Comparison of ENCODE assay signal across 1 cellular context in the genomic region with DNA sequence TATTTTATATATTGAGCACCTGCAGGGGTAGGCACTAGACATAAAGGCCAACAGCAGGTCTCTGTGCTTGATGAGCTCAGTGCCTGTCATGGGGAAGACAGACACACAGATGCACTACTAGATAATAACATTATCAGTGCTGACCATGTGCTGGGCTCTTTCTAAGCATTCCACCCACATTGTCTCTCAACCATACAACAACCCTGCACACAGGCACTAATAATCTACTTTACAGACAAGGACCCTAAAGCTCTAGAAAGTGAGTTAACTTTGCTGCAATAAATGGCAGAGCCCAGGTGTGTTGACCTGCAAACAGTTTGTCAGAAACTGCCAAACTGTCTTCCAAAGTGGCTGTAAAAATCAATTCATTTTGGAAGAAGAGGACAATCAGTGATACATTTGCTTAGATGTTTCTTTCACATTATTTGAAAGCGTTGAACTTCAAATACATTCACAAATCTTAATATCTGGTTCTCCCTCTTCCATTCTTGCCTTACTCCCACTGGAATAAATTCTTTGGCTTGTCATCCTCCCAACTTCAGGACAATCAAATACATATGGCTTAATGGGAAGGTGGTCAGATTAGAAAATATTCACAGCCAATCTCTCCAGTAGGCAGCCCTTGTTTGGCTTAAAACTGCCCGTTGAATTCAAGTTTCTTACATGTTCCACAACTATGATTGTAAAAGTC.
TF ChIP-seq lines count a peak whose summit lies in the region.

No MANE protein-coding gene starts in this region.

TF ChIP-seq in K562, 482 proteins besides CTCF, POLR2A, EP300 and RAD21 (continues in another document):
- TF ChIP-seq PPARD (CRISPR knock-in tag; IDR thresholded peaks at IDR 0.05) (no peak), ZNF347 (CRISPR knock-in tag; IDR thresholded peaks at IDR 0.05; ENCODE audit: low read depth) (no peak), ZZZ3 (IDR thresholded peaks at IDR 0.05) (no peak), CTBP1 (IDR thresholded peaks at IDR 0.05; ENCODE audit: borderline replicate concordance) (peak; percentile 84), PTRF (tag; IDR thresholded peaks at IDR 0.05) (no peak), ETV6 (IDR thresholded peaks at IDR 0.05; ENCODE audit: borderline replicate concordance in 1 of 2, low read depth in 2 of 2, low read length in 1 of 2) (peak in 1 of 2 experiments; percentile 78; a peak in 2 of 4 replicates), ETV6 (CRISPR knock-in tag; IDR thresholded peaks at IDR 0.05; ENCODE audit: borderline replicate concordance) (no peak), ZFP1 (CRISPR knock-in tag; IDR thresholded peaks at IDR 0.05) (no peak), STAT5A (IDR thresholded peaks at IDR 0.05; ENCODE audit: borderline replicate concordance, low read length) (peak; percentile 98), ZNF644 (tag; IDR thresholded peaks at IDR 0.05; ENCODE audit: low read depth) (peak; percentile 64; the same call in 1 of the 2 replicates), DMBX1 (CRISPR knock-in tag; IDR thresholded peaks at IDR 0.05; ENCODE audit: borderline replicate concordance) (peak; percentile 86), RBM15 (IDR thresholded peaks at IDR 0.05; ENCODE audit: insufficient read depth, low read length) (no peak), NCOA1 (IDR thresholded peaks at IDR 0.05; ENCODE audit: low read depth) (peak; percentile 81), CBFA2T2 (conservative IDR thresholded peaks at IDR 0.05) (peak; percentile 98), ZKSCAN1 (IDR thresholded peaks at IDR 0.05; ENCODE audit: low read depth, low read length) (peak; percentile 38; the same call in 1 of the 2 replicates), TARDBP (IDR thresholded peaks at IDR 0.05) (peak; percentile 88; the same call in 1 of the 2 replicates), CHD2 (IDR thresholded peaks at IDR 0.05; ENCODE audit: low read depth, low read length) (no peak), RNF2 (IDR thresholded peaks at IDR 0.05) (peak; percentile 95), PYGO2 (tag; IDR thresholded peaks at IDR 0.05) (peak; percentile 84), SMARCA5 (IDR thresholded peaks at IDR 0.05) (no peak), MYC (IDR thresholded peaks at IDR 0.05; ENCODE audit: low read depth, low read length) (peak; percentile 95), MYC (CRISPR knock-in tag; IDR thresholded peaks at IDR 0.05; ENCODE audit: borderline replicate concordance, low read depth) (no peak), ETV1 (tag; conservative IDR thresholded peaks at IDR 0.05; ENCODE audit: low read depth) (peak; percentile 21; the same call in 1 of the 2 replicates), ZNF444 (CRISPR knock-in tag; IDR thresholded peaks at IDR 0.05) (no peak), ELF1 (tag; IDR thresholded peaks at IDR 0.05) (0 out of 2 replicates have a peak, but pooled peaks have one; percentile 3), DNMT1 (IDR thresholded peaks at IDR 0.05) (0 out of 2 replicates have a peak, but pooled peaks have one; percentile 76), ARNT (IDR thresholded peaks at IDR 0.05) (peak; percentile 63 to 89; a peak in 3 of 4 replicates), ESRRA (IDR thresholded peaks at IDR 0.05; ENCODE audit: borderline replicate concordance, low read depth) (peak; percentile 70; the same call in 1 of the 2 replicates), SMAD1 (IDR thresholded peaks at IDR 0.05; ENCODE audit: low read depth, low read length, partially characterized antibody) (peak; percentile 87), JUNB (CRISPR knock-in tag; conservative IDR thresholded peaks at IDR 0.05) (no peak), TRIM24 (IDR thresholded peaks at IDR 0.05) (peak; percentile 93 to 96), MXI1 (IDR thresholded peaks at IDR 0.05; ENCODE audit: low read depth, low read length) (peak; percentile 76; the same call in 1 of the 2 replicates), ZNF133 (CRISPR knock-in tag; IDR thresholded peaks at IDR 0.05) (no peak), ESRRB (CRISPR knock-in tag; IDR thresholded peaks at IDR 0.05; ENCODE audit: borderline replicate concordance) (no peak), ELF2 (CRISPR knock-in tag; IDR thresholded peaks at IDR 0.05) (no peak), DPF2 (IDR thresholded peaks at IDR 0.05) (peak; percentile 100), RFX1 (IDR thresholded peaks at IDR 0.05) (no peak), GTF2F1 (IDR thresholded peaks at IDR 0.05; ENCODE audit: low read depth, low read length) (no peak), YBX1 (IDR thresholded peaks at IDR 0.05) (no peak), IRF2 (CRISPR knock-in tag; IDR thresholded peaks at IDR 0.05) (no peak), ZKSCAN8 (CRISPR knock-in tag; IDR thresholded peaks at IDR 0.05) (peak; percentile 55; the same call in 1 of the 2 replicates), CBFA2T3 (IDR thresholded peaks at IDR 0.05) (peak; percentile 99), BACH1 (tag; IDR thresholded peaks at IDR 0.05) (peak; percentile 66; the same call in 1 of the 2 replicates), PHTF2 (CRISPR knock-in tag; IDR thresholded peaks at IDR 0.05) (no peak), FOXP1 (CRISPR knock-in tag; IDR thresholded peaks at IDR 0.05) (peak; percentile 55; the same call in 1 of the 2 replicates), POLR2G (IDR thresholded peaks at IDR 0.05; ENCODE audit: low read depth, low read length) (no peak), NFATC3 (IDR thresholded peaks at IDR 0.05) (0 out of 2 replicates have a peak, but pooled peaks have one; percentile 69), XRCC5 (IDR thresholded peaks at IDR 0.05; ENCODE audit: low read depth, low read length) (no peak), CC2D1A (IDR thresholded peaks at IDR 0.05) (peak; percentile 96; the same call in 1 of the 2 replicates), HMG20A (CRISPR knock-in tag; conservative IDR thresholded peaks at IDR 0.05) (no peak), ZFP36 (IDR thresholded peaks at IDR 0.05; ENCODE audit: low read depth, low read length, partially characterized antibody) (peak; percentile 70), TGIF2 (CRISPR knock-in tag; IDR thresholded peaks at IDR 0.05) (no peak)
- TF ChIP-seq, protein P1, sequence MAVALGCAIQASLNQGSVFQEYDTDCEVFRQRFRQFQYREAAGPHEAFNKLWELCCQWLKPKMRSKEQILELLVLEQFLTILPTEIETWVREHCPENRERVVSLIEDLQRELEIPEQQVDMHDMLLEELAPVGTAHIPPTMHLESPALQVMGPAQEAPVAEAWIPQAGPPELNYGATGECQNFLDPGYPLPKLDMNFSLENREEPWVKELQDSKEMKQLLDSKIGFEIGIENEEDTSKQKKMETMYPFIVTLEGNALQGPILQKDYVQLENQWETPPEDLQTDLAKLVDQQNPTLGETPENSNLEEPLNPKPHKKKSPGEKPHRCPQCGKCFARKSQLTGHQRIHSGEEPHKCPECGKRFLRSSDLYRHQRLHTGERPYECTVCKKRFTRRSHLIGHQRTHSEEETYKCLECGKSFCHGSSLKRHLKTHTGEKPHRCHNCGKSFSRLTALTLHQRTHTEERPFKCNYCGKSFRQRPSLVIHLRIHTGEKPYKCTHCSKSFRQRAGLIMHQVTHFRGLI (CRISPR knock-in tag; IDR thresholded peaks at IDR 0.05) = no peak
- TF ChIP-seq, protein P2, sequence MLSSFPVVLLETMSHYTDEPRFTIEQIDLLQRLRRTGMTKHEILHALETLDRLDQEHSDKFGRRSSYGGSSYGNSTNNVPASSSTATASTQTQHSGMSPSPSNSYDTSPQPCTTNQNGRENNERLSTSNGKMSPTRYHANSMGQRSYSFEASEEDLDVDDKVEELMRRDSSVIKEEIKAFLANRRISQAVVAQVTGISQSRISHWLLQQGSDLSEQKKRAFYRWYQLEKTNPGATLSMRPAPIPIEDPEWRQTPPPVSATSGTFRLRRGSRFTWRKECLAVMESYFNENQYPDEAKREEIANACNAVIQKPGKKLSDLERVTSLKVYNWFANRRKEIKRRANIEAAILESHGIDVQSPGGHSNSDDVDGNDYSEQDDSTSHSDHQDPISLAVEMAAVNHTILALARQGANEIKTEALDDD (IDR thresholded peaks at IDR 0.05) = no peak; the same call in 1 of the 2 replicates
- TF ChIP-seq, protein P3, sequence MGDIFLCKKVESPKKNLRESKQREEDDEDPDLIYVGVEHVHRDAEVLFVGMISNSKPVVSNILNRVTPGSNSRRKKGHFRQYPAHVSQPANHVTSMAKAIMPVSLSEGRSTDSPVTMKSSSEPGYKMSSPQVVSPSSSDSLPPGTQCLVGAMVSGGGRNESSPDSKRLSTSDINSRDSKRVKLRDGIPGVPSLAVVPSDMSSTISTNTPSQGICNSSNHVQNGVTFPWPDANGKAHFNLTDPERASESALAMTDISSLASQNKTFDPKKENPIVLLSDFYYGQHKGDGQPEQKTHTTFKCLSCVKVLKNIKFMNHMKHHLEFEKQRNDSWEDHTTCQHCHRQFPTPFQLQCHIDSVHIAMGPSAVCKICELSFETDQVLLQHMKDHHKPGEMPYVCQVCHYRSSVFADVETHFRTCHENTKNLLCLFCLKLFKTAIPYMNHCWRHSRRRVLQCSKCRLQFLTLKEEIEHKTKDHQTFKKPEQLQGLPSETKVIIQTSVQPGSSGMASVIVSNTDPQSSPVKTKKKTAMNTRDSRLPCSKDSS (IDR thresholded peaks at IDR 0.05; ENCODE audit: low read depth, partially characterized antibody) = no peak
- TF ChIP-seq, protein P4, sequence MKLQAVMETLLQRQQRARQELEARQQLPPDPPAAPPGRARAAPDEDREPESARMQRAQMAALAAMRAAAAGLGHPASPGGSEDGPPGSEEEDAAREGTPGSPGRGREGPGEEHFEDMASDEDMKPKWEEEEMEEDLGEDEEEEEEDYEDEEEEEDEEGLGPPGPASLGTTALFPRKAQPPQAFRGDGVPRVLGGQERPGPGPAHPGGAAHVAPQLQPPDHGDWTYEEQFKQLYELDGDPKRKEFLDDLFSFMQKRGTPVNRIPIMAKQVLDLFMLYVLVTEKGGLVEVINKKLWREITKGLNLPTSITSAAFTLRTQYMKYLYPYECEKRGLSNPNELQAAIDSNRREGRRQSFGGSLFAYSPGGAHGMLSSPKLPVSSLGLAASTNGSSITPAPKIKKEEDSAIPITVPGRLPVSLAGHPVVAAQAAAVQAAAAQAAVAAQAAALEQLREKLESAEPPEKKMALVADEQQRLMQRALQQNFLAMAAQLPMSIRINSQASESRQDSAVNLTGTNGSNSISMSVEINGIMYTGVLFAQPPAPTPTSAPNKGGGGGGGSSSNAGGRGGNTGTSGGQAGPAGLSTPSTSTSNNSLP (IDR thresholded peaks at IDR 0.05; ENCODE audit: borderline replicate concordance, low read depth, low read length) = no peak; the same call in 1 of the 2 replicates
- TF ChIP-seq, protein P5, sequence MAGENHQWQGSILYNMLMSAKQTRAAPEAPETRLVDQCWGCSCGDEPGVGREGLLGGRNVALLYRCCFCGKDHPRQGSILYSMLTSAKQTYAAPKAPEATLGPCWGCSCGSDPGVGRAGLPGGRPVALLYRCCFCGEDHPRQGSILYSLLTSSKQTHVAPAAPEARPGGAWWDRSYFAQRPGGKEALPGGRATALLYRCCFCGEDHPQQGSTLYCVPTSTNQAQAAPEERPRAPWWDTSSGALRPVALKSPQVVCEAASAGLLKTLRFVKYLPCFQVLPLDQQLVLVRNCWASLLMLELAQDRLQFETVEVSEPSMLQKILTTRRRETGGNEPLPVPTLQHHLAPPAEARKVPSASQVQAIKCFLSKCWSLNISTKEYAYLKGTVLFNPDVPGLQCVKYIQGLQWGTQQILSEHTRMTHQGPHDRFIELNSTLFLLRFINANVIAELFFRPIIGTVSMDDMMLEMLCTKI (IDR thresholded peaks at IDR 0.05; ENCODE audit: partially characterized antibody) = no peak
- TF ChIP-seq, protein P6, sequence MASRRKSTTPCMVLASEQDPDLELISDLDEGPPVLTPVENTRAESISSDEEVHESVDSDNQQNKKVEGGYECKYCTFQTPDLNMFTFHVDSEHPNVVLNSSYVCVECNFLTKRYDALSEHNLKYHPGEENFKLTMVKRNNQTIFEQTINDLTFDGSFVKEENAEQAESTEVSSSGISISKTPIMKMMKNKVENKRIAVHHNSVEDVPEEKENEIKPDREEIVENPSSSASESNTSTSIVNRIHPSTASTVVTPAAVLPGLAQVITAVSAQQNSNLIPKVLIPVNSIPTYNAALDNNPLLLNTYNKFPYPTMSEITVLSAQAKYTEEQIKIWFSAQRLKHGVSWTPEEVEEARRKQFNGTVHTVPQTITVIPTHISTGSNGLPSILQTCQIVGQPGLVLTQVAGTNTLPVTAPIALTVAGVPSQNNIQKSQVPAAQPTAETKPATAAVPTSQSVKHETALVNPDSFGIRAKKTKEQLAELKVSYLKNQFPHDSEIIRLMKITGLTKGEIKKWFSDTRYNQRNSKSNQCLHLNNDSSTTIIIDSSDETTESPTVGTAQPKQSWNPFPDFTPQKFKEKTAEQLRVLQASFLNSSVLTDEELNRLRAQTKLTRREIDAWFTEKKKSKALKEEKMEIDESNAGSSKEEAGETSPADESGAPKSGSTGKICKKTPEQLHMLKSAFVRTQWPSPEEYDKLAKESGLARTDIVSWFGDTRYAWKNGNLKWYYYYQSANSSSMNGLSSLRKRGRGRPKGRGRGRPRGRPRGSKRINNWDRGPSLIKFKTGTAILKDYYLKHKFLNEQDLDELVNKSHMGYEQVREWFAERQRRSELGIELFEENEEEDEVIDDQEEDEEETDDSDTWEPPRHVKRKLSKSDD (conservative IDR thresholded peaks at IDR 0.05; ENCODE audit: low read length) = no peak
- TF ChIP-seq, protein P7, sequence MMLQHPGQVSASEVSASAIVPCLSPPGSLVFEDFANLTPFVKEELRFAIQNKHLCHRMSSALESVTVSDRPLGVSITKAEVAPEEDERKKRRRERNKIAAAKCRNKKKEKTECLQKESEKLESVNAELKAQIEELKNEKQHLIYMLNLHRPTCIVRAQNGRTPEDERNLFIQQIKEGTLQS (IDR thresholded peaks at IDR 0.05) = peak; percentile 95
- TF ChIP-seq, protein P7 (CRISPR knock-in tag; conservative IDR thresholded peaks at IDR 0.05) = peak; percentile 86
- TF ChIP-seq, protein P8, sequence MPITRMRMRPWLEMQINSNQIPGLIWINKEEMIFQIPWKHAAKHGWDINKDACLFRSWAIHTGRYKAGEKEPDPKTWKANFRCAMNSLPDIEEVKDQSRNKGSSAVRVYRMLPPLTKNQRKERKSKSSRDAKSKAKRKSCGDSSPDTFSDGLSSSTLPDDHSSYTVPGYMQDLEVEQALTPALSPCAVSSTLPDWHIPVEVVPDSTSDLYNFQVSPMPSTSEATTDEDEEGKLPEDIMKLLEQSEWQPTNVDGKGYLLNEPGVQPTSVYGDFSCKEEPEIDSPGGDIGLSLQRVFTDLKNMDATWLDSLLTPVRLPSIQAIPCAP (CRISPR knock-in tag; IDR thresholded peaks at IDR 0.05; ENCODE audit: borderline replicate concordance) = 0 out of 2 replicates have a peak, but pooled peaks have one; percentile 23
- TF ChIP-seq, protein P9, sequence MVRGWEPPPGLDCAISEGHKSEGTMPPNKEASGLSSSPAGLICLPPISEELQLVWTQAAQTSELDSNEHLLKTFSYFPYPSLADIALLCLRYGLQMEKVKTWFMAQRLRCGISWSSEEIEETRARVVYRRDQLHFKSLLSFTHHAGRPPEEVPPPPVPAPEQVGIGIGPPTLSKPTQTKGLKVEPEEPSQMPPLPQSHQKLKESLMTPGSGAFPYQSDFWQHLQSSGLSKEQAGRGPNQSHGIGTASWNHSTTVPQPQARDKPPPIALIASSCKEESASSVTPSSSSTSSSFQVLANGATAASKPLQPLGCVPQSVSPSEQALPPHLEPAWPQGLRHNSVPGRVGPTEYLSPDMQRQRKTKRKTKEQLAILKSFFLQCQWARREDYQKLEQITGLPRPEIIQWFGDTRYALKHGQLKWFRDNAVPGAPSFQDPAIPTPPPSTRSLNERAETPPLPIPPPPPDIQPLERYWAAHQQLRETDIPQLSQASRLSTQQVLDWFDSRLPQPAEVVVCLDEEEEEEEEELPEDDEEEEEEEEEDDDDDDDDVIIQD (CRISPR knock-in tag; IDR thresholded peaks at IDR 0.05) = no peak
